Comparison of ENCODE assay signal across 8 cellular contexts in the genomic region with DNA sequence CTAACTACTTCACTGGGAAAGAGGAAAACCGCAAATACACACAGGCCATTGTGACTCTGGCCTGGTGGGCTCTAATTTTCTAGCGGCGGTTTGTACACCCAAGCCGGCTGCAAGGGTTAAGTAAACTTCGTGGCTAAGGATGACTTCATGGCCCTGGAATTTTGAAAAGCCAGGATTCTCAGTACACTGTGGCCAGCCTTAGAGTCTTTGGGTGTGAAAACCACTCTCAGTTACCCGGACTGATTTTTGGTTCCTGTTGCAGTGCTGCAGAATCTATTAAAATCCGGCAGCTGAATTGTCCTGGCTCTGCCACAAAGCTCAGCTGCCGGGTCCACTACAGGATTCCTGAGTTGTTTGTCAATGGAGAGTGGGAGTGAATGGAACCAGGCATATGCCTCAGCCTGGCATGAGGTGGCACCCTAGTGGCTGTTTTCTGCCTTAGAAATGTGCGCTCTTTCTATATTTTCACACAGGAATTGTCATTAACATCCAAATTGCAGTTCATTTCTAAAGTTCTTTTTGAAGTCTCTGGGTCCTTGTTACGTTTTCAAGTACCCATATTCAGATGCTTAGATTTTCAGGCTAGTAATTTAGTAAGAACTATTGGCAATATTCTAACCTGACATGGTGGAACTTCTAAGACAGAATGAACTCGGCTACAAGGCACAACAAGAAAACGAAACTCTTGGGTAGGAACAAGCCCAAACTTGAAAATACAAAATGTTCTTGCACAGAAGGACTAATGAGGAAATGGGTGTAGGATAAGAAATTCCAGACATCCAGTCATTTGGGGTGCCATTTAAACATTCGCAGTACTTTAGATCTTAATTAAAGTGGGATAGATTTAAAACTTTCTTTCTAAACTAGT.
DNase-seq lines count a peak whose midpoint lies in the region; ATAC-seq and TF ChIP-seq lines count a peak whose summit lies in the region.

No MANE protein-coding gene starts in this region.

- no peaks in the 10 kb centered on the region for H3K9me2 ChIP-seq in GM23248 (ENCODE audit: insufficient read depth)

- no peak for TF ChIP-seq POLR2A in sigmoid colon (IDR thresholded peaks at IDR 0.05)

- TF ChIP-seq CTCF in brain microvascular endothelial cell (IDR thresholded peaks at IDR 0.05; ENCODE audit: low read depth, low read length, missing control alignments), result peak; percentile 76
- TF ChIP-seq CTCF in sigmoid colon (IDR thresholded peaks at IDR 0.05), result peak; percentile 55 to 77 (median 68)

- peak overlapping the region; percentile 91 for H2AFZ ChIP-seq in GM23248

- H3K36me3 ChIP-seq in GM23248 (ENCODE audit: low read depth), result no peaks in the 10 kb centered on the region
- no peaks in the 10 kb centered on the region for H3K36me3 ChIP-seq in brain microvascular endothelial cell (replicated peaks)
- H3K36me3 ChIP-seq in iPS-20b (ENCODE audit: insufficient read depth, low read depth, low read length), result no peaks in the 10 kb centered on the region
- peaks cover 0 to 2% (median 0%) of the 10 kb centered on the region in 4 donors for H3K36me3 ChIP-seq in sigmoid colon

- in situ Hi-C loops in GM23248 (cut with MboI) (loop anchor here (10.0 to 25.0 kb wide), 2 partner anchors 276 to 517 kb away; no protein-coding TSS in a partner anchor), brain microvascular endothelial cell (cut with HindIII; ENCODE audit: low pct_ligation_motif_present, low sequenced_read_pairs) (no loop called here)

- ATAC-seq in GM19328 (IDR thresholded peaks at IDR 0.05; ENCODE audit: unreplicated experiment) (no peak), GM19467 (IDR thresholded peaks at IDR 0.05; ENCODE audit: unreplicated experiment) (no peak)
- no peak for ATAC-seq in activated T-cell treated with anti-CD3 and anti-CD28 coated beads, Interleukin-2, amount 50 U/mL, for 72 hours (replicated peaks in 1 of 2)

- H3K27me3 ChIP-seq in GM23248 (replicated peaks; ENCODE audit: insufficient read depth) (no peaks in the 10 kb centered on the region), brain microvascular endothelial cell (replicated peaks) (no peaks in the 10 kb centered on the region), iPS-20b (ENCODE audit: insufficient read depth, low read length) (no peaks in the 10 kb centered on the region), sigmoid colon (no peaks in the 10 kb centered on the region)

- H3K9ac ChIP-seq in GM23248 (peak overlapping the region; percentile 74), iPS-20b (ENCODE audit: low read depth, low read length) (peak overlapping the region; percentile 4; the same call in 1 of the 2 replicates)

- TF ChIP-seq EP300 in sigmoid colon (IDR thresholded peaks at IDR 0.05), result peak in 1 of 4 donors; percentile 2

- no peaks in the 10 kb centered on the region for H3K9me3 ChIP-seq in GM23248 (ENCODE audit: low read depth)
- H3K9me3 ChIP-seq in iPS-20b (ENCODE audit: insufficient read depth, low read depth, low read length), result no peaks in the 10 kb centered on the region
- H3K9me3 ChIP-seq in sigmoid colon, result no peaks in the 10 kb centered on the region

- peak overlapping the region; percentile 90 for H3K4me2 ChIP-seq in GM23248 (ENCODE audit: unreplicated experiment)

- H3K4me1 Mint-ChIP-seq in activated T-cell treated with anti-CD3 and anti-CD28 coated beads, Interleukin-2, amount 50 U/mL, for 72 hours (ENCODE audit: low read depth), result peaks cover 8% of the 10 kb centered on the region

- WGBS in GM23248 (ENCODE audit: low coverage in 1 of 2, low lambda C conversion rate in 2 of 2, missing lambda C conversion rate in 2 of 2), 2 experiments, result 2% methylated on average over 13 of the region's 13 CpGs
- WGBS in sigmoid colon, 2 donors, result 31 to 47% methylated on average over 13 of the region's 13 CpGs

- peaks cover 17% of the 10 kb centered on the region for H3K4me1 ChIP-seq in GM23248 (ENCODE audit: insufficient read depth)
- peaks cover 22% of the 10 kb centered on the region for H3K4me1 ChIP-seq in iPS-20b (ENCODE audit: insufficient read depth, low read length)
- H3K4me1 ChIP-seq in sigmoid colon, result peaks cover 0 to 43% (median 38%) of the 10 kb centered on the region in 4 donors

- no peaks in the 10 kb centered on the region for H4K20me1 ChIP-seq in GM23248 (ENCODE audit: insufficient read depth)

- DNase-seq in GM23248 (peak; percentile 96), NCI-H345 (lab: John Stamatoyannopoulos, UW) (peak; percentile 74), brain microvascular endothelial cell (peak; percentile 95), sigmoid colon (peak; percentile 84)
- DNase-seq in activated T-cell treated with anti-CD3 and anti-CD28 coated beads, Interleukin-2, amount 50 U/mL, for 72 hours, result no peak

- no peak overlapping the region for H3K4me3 Mint-ChIP-seq in activated T-cell treated with anti-CD3 and anti-CD28 coated beads, Interleukin-2, amount 50 U/mL, for 72 hours

- H3K36me3 Mint-ChIP-seq in activated T-cell treated with anti-CD3 and anti-CD28 coated beads, Interleukin-2, amount 50 U/mL, for 72 hours (ENCODE audit: insufficient read depth in 2 of 2), result no peaks in the 10 kb centered on the region

- no peaks in the 10 kb centered on the region for H3K79me2 ChIP-seq in GM23248 (ENCODE audit: insufficient read depth)

- peak overlapping the region; percentile 61 for H3K27ac ChIP-seq in GM23248
- peak overlapping the region; percentile 60 for H3K27ac ChIP-seq in brain microvascular endothelial cell
- H3K27ac ChIP-seq in iPS-20b (ENCODE audit: low read length), result no peak overlapping the region
- H3K27ac ChIP-seq in sigmoid colon, result peak overlapping the region; percentile 64 to 80 (median 78)

- H3K9me3 Mint-ChIP-seq in activated T-cell treated with anti-CD3 and anti-CD28 coated beads, Interleukin-2, amount 50 U/mL, for 72 hours, result no peaks in the 10 kb centered on the region

- no peak overlapping the region for H3K27ac Mint-ChIP-seq in activated T-cell treated with anti-CD3 and anti-CD28 coated beads, Interleukin-2, amount 50 U/mL, for 72 hours

- H3K4me3 ChIP-seq in GM23248, result peak overlapping the region; percentile 71
- H3K4me3 ChIP-seq in brain microvascular endothelial cell (ENCODE audit: low read depth, low read length), result no peak overlapping the region
- no peak overlapping the region for H3K4me3 ChIP-seq in iPS-20b (ENCODE audit: low read length)
- peak overlapping the region in 2 of 4 donors; percentile 5 for H3K4me3 ChIP-seq in sigmoid colon

- peaks cover 23% of the 10 kb centered on the region for H3F3A ChIP-seq in GM23248 (ENCODE audit: insufficient read depth)

- H3K27me3 Mint-ChIP-seq in activated T-cell treated with anti-CD3 and anti-CD28 coated beads, Interleukin-2, amount 50 U/mL, for 72 hours (ENCODE audit: low read depth), result peaks cover 19% of the 10 kb centered on the region

- intact Hi-C loops in sigmoid colon (cut with DNase I), result loop anchor here (1.0 to 10.0 kb wide), 5 partner anchors 115 to 366 kb away; partner anchors contain the start of gene NFIA

Comparison
In these comparisons a context has a peak if more than half of its experiments do, and no peak if none do; other contexts are left out.
1. DNase-seq: peak in GM23248 (single experiment), NCI-H345 (single experiment), brain microvascular endothelial cell (single experiment) and sigmoid colon (single experiment); none in activated T-cell treated with anti-CD3 and anti-CD28 coated beads, Interleukin-2, amount 50 U/mL, for 72 hours (0 of 2).